Comparison of ENCODE assay signal across 26 cellular contexts in genomic region chr4:7499661-7500060, GRCh38.
"Had no signal": no experiment of that assay in that cellular context is flagged by ENCODE, and none has a peak within 500 bp of the region (broad histone marks: within the 10 kb centered on the region; RNA-seq: fewer than 3 reads in every experiment).

No MANE protein-coding gene starts in this region.

- ATAC-seq: activated CD4-positive, CD25-positive, alpha-beta regulatory T cell treated with anti-CD3 and anti-CD28 coated beads, Interleukin-2, amount 50 U/mL, for 24 hours; activated CD8-positive, alpha-beta T cell treated with anti-CD3 and anti-CD28 coated beads, Interleukin-2, amount 10 ng/mL, durations not matched to agents 7 days and 5 days; Panc1; Right ventricle myocardium inferior had no signal

- H3K4me2 ChIP-seq: KMS-11, SK-N-SH had no signal

- DNase-seq: activated CD4-positive, alpha-beta T cell treated with anti-CD3 and anti-CD28 coated beads for 4 hours; activated CD4-positive, alpha-beta T cell treated with anti-CD3 and anti-CD28 coated beads, Interleukin-2, amount 50 U/mL, for 4 hours; activated CD8-positive, alpha-beta memory T cell treated with anti-CD3 and anti-CD28 coated beads, Interleukin-2, amount 50 U/mL, for 48 hours; activated CD8-positive, alpha-beta T cell treated with anti-CD3 and anti-CD28 coated beads, Interleukin-2, amount 10 ng/mL, durations not matched to agents 7 days and 5 days; activated naive CD4-positive, alpha-beta T cell treated with anti-CD3 and anti-CD28 coated beads, Interleukin-2, amount 50 U/mL, for 16 hours; activated naive CD8-positive, alpha-beta T cell treated with anti-CD3 and anti-CD28 coated beads, Interleukin-2, amount 10 ng/mL, durations not matched to agents 7 days and 5 days; activated T-cell treated with anti-CD3 and anti-CD28 coated beads, Interleukin-2, amount 50 U/mL, for 1 hour; adrenal gland; anterior cingulate cortex; cerebellar nuclear complex; NCI-H1105; NCI-H146; NCI-H187 treated with DMSO at 0.1 percent for 48 hours; NCI-H2081 treated with DMSO at 0.1 percent for 48 hours; NCI-H2227 treated with DMSO at 0.1 percent for 48 hours; NCI-H510A; NCI-H526 treated with DMSO at 0.1 percent for 48 hours; OCI-M1; RPMI8226; SK-N-SH; SW 1271 had no signal

- H3K36me3 ChIP-seq: adrenal gland had no signal

- H3K9me3 ChIP-seq: adrenal gland, SK-N-SH had no signal

- H3K27me3 ChIP-seq: adrenal gland had no signal

- H3K9ac ChIP-seq: KMS-11, SK-N-SH had no signal

- H3K4me3 ChIP-seq: adrenal gland had no signal

- H3K4me1 ChIP-seq: adrenal gland had no signal

- H3K27ac ChIP-seq: adrenal gland, KMS-11 had no signal

- FAIRE-seq: colon had no signal
